Comparison of ENCODE assay signal across 16 cellular contexts in genomic region chr4:181939199-181939945, GRCh38.
A peak's percentile ranks its signal among the peaks of the same experiment; 100 is the strongest.
DNase-seq lines count a peak whose midpoint lies in the region; ATAC-seq, FAIRE-seq and TF ChIP-seq lines count a peak whose summit lies in the region.
"Had no signal": no experiment of that assay in that cellular context is flagged by ENCODE, and none has a peak within 500 bp of the region (broad histone marks: within the 10 kb centered on the region; RNA-seq: fewer than 3 reads in every experiment).

No MANE protein-coding gene starts in this region.

- FAIRE-seq in RCC 7860 (lab: Jason Lieb, UNC) (no peak), H1 (lab: Jason Lieb, UNC) (peak; percentile 58)

- peak overlapping the region; percentile 88 for H4K91ac ChIP-seq in H1 (replicated peaks; ENCODE audit: insufficient read length, low read length)

- H3K14ac ChIP-seq in H1 (ENCODE audit: insufficient read length): no peak overlapping the region

- no peak overlapping the region for H2BK15ac ChIP-seq in H1 (ENCODE audit: low read length)

- H3K23ac ChIP-seq in H1 (ENCODE audit: insufficient read length): no peak overlapping the region

- H3K79me1 ChIP-seq in H1 (ENCODE audit: low read depth, low read length): no peaks in the 10 kb centered on the region

- DNase-seq in BE2C: no peak
- DNase-seq in RCC 7860 (ENCODE audit: low spot score): peak; percentile 32
- DNase-seq in H1 (ENCODE audit: low read depth in 1 of 2, low spot score in 2 of 2): no peak
- DNase-seq in medulla oblongata (ENCODE audit: extremely low spot score): peak; percentile 50
- DNase-seq in activated effector memory CD4-positive, alpha-beta T cell treated with anti-CD3 and anti-CD28 coated beads, Interleukin-2, amount 50 U/mL, for 16 hours: no peak
- DNase-seq in AG20443 (ENCODE audit: low spot score): no peak
- DNase-seq: activated CD8-positive, alpha-beta memory T cell treated with anti-CD3 and anti-CD28 coated beads for 24 hours; AML-193; DND-41; NCI-H1417; NCI-H345; stimulated activated naive B cell treated with anti-CD40 and anti-IgM and Interleukin-4, amounts not matched to agents 10 μg/mL and 1 μg/mL and 100 μg/mL, for 72 hours; upper lobe of right lung had no signal

- no peaks in the 10 kb centered on the region for H4K20me1 ChIP-seq in H1 (replicated peaks in 1 of 2; ENCODE audit: control insufficient read depth in 1 of 2, insufficient read depth in 2 of 2, low read length in 2 of 2)

- H3K9ac ChIP-seq in H1 (replicated peaks in 1 of 4; ENCODE audit: extremely low read depth in 1 of 4, low read depth in 3 of 4, low read length in 3 of 4): no peak overlapping the region; a peak in 1 of 7 replicates
- H3K9ac ChIP-seq: KMS-11 had no signal

- peak; percentile 28; the same call in 1 of the 2 replicates for TF ChIP-seq CTCF in BE2C (IDR thresholded peaks at IDR 0.05; ENCODE audit: low read depth, low read length)
- peak in 2 of 3 experiments; percentile 24 to 31; a peak in 3 of 4 replicates for TF ChIP-seq CTCF in H1 (IDR thresholded peaks at IDR 0.05; ENCODE audit: control extremely low read depth in 1 of 3, insufficient read depth in 1 of 3, low read depth in 1 of 3, low read length in 3 of 3)

- peak overlapping the region; percentile 34; the same call in 1 of the 2 replicates for H3K18ac ChIP-seq in H1 (ENCODE audit: extremely low read depth, low read length)

- no peak overlapping the region for H4K5ac ChIP-seq in H1 (ENCODE audit: insufficient read length, low read depth, low read length)

- H3K23me2 ChIP-seq in H1 (ENCODE audit: low read depth, low read length): no peaks in the 10 kb centered on the region

- ATAC-seq in GM18909 (IDR thresholded peaks at IDR 0.05; ENCODE audit: poor library complexity, unreplicated experiment) (no peak), GM18867 (IDR thresholded peaks at IDR 0.05; ENCODE audit: unreplicated experiment) (no peak)
- ATAC-seq: stimulated activated naive B cell treated with anti-CD40 and anti-IgM and Interleukin-4, amounts not matched to agents 10 μg/mL and 1 μg/mL and 100 μg/mL, for 72 hours; upper lobe of right lung had no signal

- H3K4me3 ChIP-seq in BE2C (ENCODE audit: low read depth, low read length) (no peak overlapping the region), H1 (ENCODE audit: extremely low read depth in 1 of 4, insufficient read depth in 2 of 4, low read depth in 3 of 4, low read length in 4 of 4) (no peak overlapping the region)
- H3K4me3 ChIP-seq: upper lobe of right lung had no signal

- peak; percentile 59 to 76 for TF ChIP-seq RAD21 in H1 (IDR thresholded peaks at IDR 0.05 in 1 of 2, conservative IDR thresholded peaks at IDR 0.05 in 1 of 2; ENCODE audit: low read depth in 2 of 2, low read length in 2 of 2)

- H2BK20ac ChIP-seq in H1 (ENCODE audit: low read length): peak overlapping the region; percentile 75; the same call in 1 of the 2 replicates

- H2AFZ ChIP-seq in H1 (ENCODE audit: low read length): peak overlapping the region; percentile 76; the same call in 1 of the 2 replicates

- no peak overlapping the region for H3K56ac ChIP-seq in H1 (replicated peaks; ENCODE audit: insufficient read length, low read depth, low read length)

- no peaks in the 10 kb centered on the region for H3K27me3 ChIP-seq in BE2C
- no peaks in the 10 kb centered on the region; a peak in 1 of 7 replicates for H3K27me3 ChIP-seq in H1 (replicated peaks in 1 of 4; ENCODE audit: control insufficient read depth in 3 of 4, extremely low read depth in 1 of 4, insufficient read depth in 3 of 4, low read length in 3 of 4)
- H3K27me3 ChIP-seq: upper lobe of right lung had no signal

- peak overlapping the region; percentile 62; the same call in 1 of the 2 replicates for H2BK12ac ChIP-seq in H1 (ENCODE audit: low read depth, low read length)

- TF ChIP-seq POLR2A in H1 (IDR thresholded peaks at IDR 0.05; ENCODE audit: control extremely low read depth in 1 of 2, low read depth in 2 of 2, low read length in 2 of 2): no peak

- WGBS in H1 (ENCODE audit: extremely low coverage in 1 of 2, insufficient coverage in 1 of 2, insufficient read length in 1 of 2, insufficient replicate concordance in 2 of 2, low coverage in 1 of 2, low lambda C conversion rate in 2 of 2, missing lambda C conversion rate in 1 of 2), 2 experiments: 86% methylated on average over 15 of the region's 15 CpGs; no CpG with 5 or more reads in 1 of the 2 experiments

- no peak overlapping the region for H2AK5ac ChIP-seq in H1 (ENCODE audit: low read depth, low read length)

- peak overlapping the region; percentile 9 for H3K4ac ChIP-seq in H1 (replicated peaks; ENCODE audit: insufficient read length, low read depth, low read length)

- no peaks in the 10 kb centered on the region for H3K79me2 ChIP-seq in H1 (ENCODE audit: control insufficient read depth in 1 of 2, insufficient read depth in 2 of 2, low read length in 2 of 2)

- H3K4me2 ChIP-seq in H1 (ENCODE audit: insufficient read depth in 1 of 2, low read depth in 2 of 2, low read length in 2 of 2): no peak overlapping the region
- H3K4me2 ChIP-seq: KMS-11 had no signal

- H4K8ac ChIP-seq in H1 (ENCODE audit: extremely low read depth, insufficient read depth, low read length): no peak overlapping the region

- no peak for TF ChIP-seq EP300 in H1 (IDR thresholded peaks at IDR 0.05; ENCODE audit: borderline replicate concordance in 1 of 2, low read depth in 2 of 2, low read length in 2 of 2)

- H3K4me1 ChIP-seq in BE2C: peaks cover 3% of the 10 kb centered on the region; the same call in 1 of the 2 replicates
- H3K4me1 ChIP-seq in H1 (replicated peaks in 1 of 4; ENCODE audit: control insufficient read depth in 3 of 4, insufficient read depth in 4 of 4, low read length in 3 of 4): peaks cover 0 to 2% (median under 1%) of the 10 kb centered on the region in 4 experiments; a peak in 1 of 7 replicates
- H3K4me1 ChIP-seq: upper lobe of right lung had no signal

- H2BK5ac ChIP-seq in H1 (ENCODE audit: low read depth, low read length): no peak overlapping the region; the same call in 1 of the 2 replicates

- no peaks in the 10 kb centered on the region for H3K36me3 ChIP-seq in BE2C
- no peaks in the 10 kb centered on the region for H3K36me3 ChIP-seq in H1 (ENCODE audit: control insufficient read depth in 2 of 4, insufficient read depth in 4 of 4, low read length in 3 of 4)
- H3K36me3 ChIP-seq: upper lobe of right lung had no signal

- no peaks in the 10 kb centered on the region for H3K9me3 ChIP-seq in BE2C
- no peaks in the 10 kb centered on the region for H3K9me3 ChIP-seq in H1 (ENCODE audit: insufficient read depth in 2 of 2, low read depth in 1 of 2, low read length in 1 of 2)
- H3K9me3 ChIP-seq: upper lobe of right lung had no signal

- CTCF ChIA-PET in H1 (lab: Charles Lee; ENCODE audit: partially characterized antibody): interaction anchor here (0.6 to 0.9 kb wide), 5 partner anchors 9 to 637 kb away, joined by 3 read pairs; no protein-coding TSS in a partner anchor

- POLR2A ChIA-PET in H1 (lab: Charles Lee; ENCODE audit: partially characterized antibody): interaction anchor here (1.4 kb wide), 1 partner anchor 10 kb away, joined by 8 read pairs; no protein-coding TSS in a partner anchor

- no peak overlapping the region for H3K27ac ChIP-seq in H1 (ENCODE audit: low read depth, low read length)
- H3K27ac ChIP-seq: KMS-11, upper lobe of right lung had no signal

- no peak overlapping the region for H2BK120ac ChIP-seq in H1 (replicated peaks; ENCODE audit: low read depth, low read length)

TF ChIP-seq in H1, 55 proteins besides CTCF, POLR2A, EP300 and RAD21 (continues in another document):
- TF ChIP-seq EGR1 (IDR thresholded peaks at IDR 0.05; ENCODE audit: borderline replicate concordance, low read depth, low read length) (no peak), SUZ12 (IDR thresholded peaks at IDR 0.05; ENCODE audit: low read length) (no peak)

Comparison
In these comparisons a context has a peak if more than half of its experiments do, and no peak if none do; other contexts are left out.
1. DNase-seq: peak in RCC 7860 (single experiment) and medulla oblongata (single experiment); none in BE2C (single experiment), H1 (0 of 2), activated effector memory CD4-positive, alpha-beta T cell treated with anti-CD3 and anti-CD28 coated beads, Interleukin-2, amount 50 U/mL, for 16 hours (single experiment) and AG20443 (single experiment).